10 cellular contexts compared by ENCODE assay signal in genomic region chr2:230202430-230203109, GRCh38. TPM values are rescaled to one million over a fixed set of nuclear protein-coding genes. Genes with fewer than 3 reads are reported as not detected.
DNase-seq lines count a peak whose midpoint lies in the region; ATAC-seq, FAIRE-seq and TF ChIP-seq lines count a peak whose summit lies in the region.
"Had no signal": no experiment of that assay in that cellular context is flagged by ENCODE, and none has a peak within 500 bp of the region (broad histone marks: within the 10 kb centered on the region; RNA-seq: fewer than 3 reads in every experiment).

No MANE protein-coding gene starts in this region.

- in situ Hi-C loops in KBM-7 (cut with MboI; ENCODE audit: low pct_unique_long_range_greater_than_20kb, low sequenced_read_pairs) = no loop called here

- POLR2A ChIA-PET in GM10248 (lab: Yijun Ruan, JAX) = interaction anchor here (1.0 kb wide), 1 partner anchor 11 kb away, joined by 5 read pairs; no protein-coding TSS in a partner anchor
- POLR2A ChIA-PET in activated CD4-positive, alpha-beta memory T cell treated with anti-CD3 and anti-CD28 coated beads, Interleukin-2, amount 10 ng/mL, durations not matched to agents 7 days and 5 days (lab: Charles Lee) = interaction anchor here (1.2 to 2.2 kb wide), 6 partner anchors 17 to 210 kb away, joined by 3 to 9 read pairs (median 6); partner anchors contain the start of genes SP110 and SP140

- no peak overlapping the region for H3K27ac ChIP-seq in small intestine (ENCODE audit: low read depth in 1 of 2, low read length in 1 of 2)
- H3K27ac ChIP-seq: KMS-11 had no signal

- H3K36me3 Mint-ChIP-seq in activated CD4-positive, alpha-beta memory T cell treated with anti-CD3 and anti-CD28 coated beads, Interleukin-2, amount 10 ng/mL, durations not matched to agents 7 days and 5 days (ENCODE audit: low read depth) = peaks cover 57% of the 10 kb centered on the region

- peak; percentile 34 for ATAC-seq in HG03097 (IDR thresholded peaks at IDR 0.05; ENCODE audit: low FRiP score, unreplicated experiment)

- WGBS in small intestine, 3 donors = 80 to 86% (median 81%) methylated on average over 10 of the region's 10 CpGs

- H3K9me3 ChIP-seq in small intestine (ENCODE audit: control insufficient read depth, low read depth) = no peaks in the 10 kb centered on the region

- H3K27me3 Mint-ChIP-seq in activated CD4-positive, alpha-beta memory T cell treated with anti-CD3 and anti-CD28 coated beads, Interleukin-2, amount 10 ng/mL, durations not matched to agents 7 days and 5 days = no peaks in the 10 kb centered on the region

- H3K4me3 ChIP-seq in small intestine (ENCODE audit: low read depth in 1 of 2, low read length in 2 of 2) = no peak overlapping the region
- H3K4me3 ChIP-seq: lung had no signal

- H3K4me1 ChIP-seq in small intestine (ENCODE audit: control insufficient read depth in 2 of 2, insufficient read depth in 1 of 2, low read depth in 1 of 2, low read length in 1 of 2) = no peaks in the 10 kb centered on the region

- H3K4me1 Mint-ChIP-seq in activated CD4-positive, alpha-beta memory T cell treated with anti-CD3 and anti-CD28 coated beads, Interleukin-2, amount 10 ng/mL, durations not matched to agents 7 days and 5 days = peaks cover 33% of the 10 kb centered on the region

- peak; percentile 62 for TF ChIP-seq CTCF in GM10248 (IDR thresholded peaks at IDR 0.05; ENCODE audit: control extremely low read depth, extremely low read depth, low read depth, missing control alignments)

- CTCF ChIA-PET in GM10248 (lab: Yijun Ruan, JAX) = interaction anchor here (0.9 to 2.8 kb wide), 12 partner anchors 12 to 455 kb away, joined by 3 to 14 read pairs (median 6); partner anchors contain the start of gene SP110
- CTCF ChIA-PET in activated CD4-positive, alpha-beta memory T cell treated with anti-CD3 and anti-CD28 coated beads, Interleukin-2, amount 10 ng/mL, durations not matched to agents 7 days and 5 days (lab: Charles Lee) = interaction anchor here (0.6 to 1.3 kb wide), 9 partner anchors 9 to 408 kb away, joined by 3 to 9 read pairs (median 3); partner anchors contain the start of genes SP110, SP140 and SP140L

- H3K27ac Mint-ChIP-seq in activated CD4-positive, alpha-beta memory T cell treated with anti-CD3 and anti-CD28 coated beads, Interleukin-2, amount 10 ng/mL, durations not matched to agents 7 days and 5 days = peak overlapping the region; percentile 32

- H3K9me3 Mint-ChIP-seq in activated CD4-positive, alpha-beta memory T cell treated with anti-CD3 and anti-CD28 coated beads, Interleukin-2, amount 10 ng/mL, durations not matched to agents 7 days and 5 days = no peaks in the 10 kb centered on the region

- peaks cover 16 to 18% of the 10 kb centered on the region in 2 donors for H3K36me3 ChIP-seq in small intestine (ENCODE audit: control insufficient read depth in 2 of 2, insufficient read depth in 2 of 2, low read length in 2 of 2)

- H3K4me3 Mint-ChIP-seq in activated CD4-positive, alpha-beta memory T cell treated with anti-CD3 and anti-CD28 coated beads, Interleukin-2, amount 10 ng/mL, durations not matched to agents 7 days and 5 days = no peak overlapping the region

- FAIRE-seq in GM19239 (lab: Jason Lieb, UNC) (peak; percentile 88), small intestine (lab: Jason Lieb, UNC) (no peak), frontal cortex (lab: Jason Lieb, UNC) (no peak)

- DNase-seq in GM10248 (ENCODE audit: extremely low spot score) (peak; percentile 52), GM19239 (ENCODE audit: insufficient read length, low spot score) (no peak), KBM-7 (no peak), NCI-H2081 (lab: John Stamatoyannopoulos, UW) (no peak), small intestine (no peak), frontal cortex (ENCODE audit: low spot score in 2 of 2) (no peak)
- DNase-seq in activated CD4-positive, alpha-beta memory T cell treated with anti-CD3 and anti-CD28 coated beads, Interleukin-2, amount 10 ng/mL, durations not matched to agents 7 days and 5 days = peak; percentile 52

- H3K27me3 ChIP-seq in small intestine (ENCODE audit: control insufficient read depth in 2 of 2, insufficient read depth in 2 of 2, low read length in 2 of 2) = no peaks in the 10 kb centered on the region

RNA-seq across cellular contexts. Expression of gene SP110, which starts 17.2 kb away (rescaled TPM):
- total RNA-seq in activated CD4-positive, alpha-beta memory T cell treated with anti-CD3 and anti-CD28 coated beads, Interleukin-2, amount 10 ng/mL, durations not matched to agents 7 days and 5 days = 100 to 1,000 TPM; 125 to 128 TPM
- 10 to 100 TPM; 11.2 to 13.7 (median 11.9) TPM for polyA plus RNA-seq in small intestine
- 0.82 TPM for total RNA-seq in frontal cortex

RNA-seq across cellular contexts. Expression of gene SP140, which starts 23.0 kb away (rescaled TPM):
- total RNA-seq in activated CD4-positive, alpha-beta memory T cell treated with anti-CD3 and anti-CD28 coated beads, Interleukin-2, amount 10 ng/mL, durations not matched to agents 7 days and 5 days = 100 to 1,000 TPM; 132 to 137 TPM
- 1 to 10 TPM in 2 of 3 donors, not detected in 1; 1.5 to 3.0 TPM for polyA plus RNA-seq in small intestine
- total RNA-seq in frontal cortex = 0.82 TPM

Comparison
In these comparisons a context has a peak if more than half of its experiments do, and no peak if none do; other contexts are left out.
1. DNase-seq: peak in GM10248 (single experiment) and activated CD4-positive, alpha-beta memory T cell treated with anti-CD3 and anti-CD28 coated beads, Interleukin-2, amount 10 ng/mL, durations not matched to agents 7 days and 5 days (single experiment); none in GM19239 (single experiment), KBM-7 (single experiment), NCI-H2081 (0 of 2), small intestine (single experiment) and frontal cortex (0 of 2).
2. RNA of gene SP110, which starts 17.2 kb away (total RNA-seq): 125 to 128 TPM in activated CD4-positive, alpha-beta memory T cell treated with anti-CD3 and anti-CD28 coated beads, Interleukin-2, amount 10 ng/mL, durations not matched to agents 7 days and 5 days; 0.82 TPM in frontal cortex (single experiment); every median in the first group is over 10 times any median in the second.
3. RNA of gene SP140, which starts 23.0 kb away (total RNA-seq): 132 to 137 TPM in activated CD4-positive, alpha-beta memory T cell treated with anti-CD3 and anti-CD28 coated beads, Interleukin-2, amount 10 ng/mL, durations not matched to agents 7 days and 5 days; 0.82 TPM in frontal cortex (single experiment); every median in the first group is over 10 times any median in the second.